In the genomic region with DNA sequence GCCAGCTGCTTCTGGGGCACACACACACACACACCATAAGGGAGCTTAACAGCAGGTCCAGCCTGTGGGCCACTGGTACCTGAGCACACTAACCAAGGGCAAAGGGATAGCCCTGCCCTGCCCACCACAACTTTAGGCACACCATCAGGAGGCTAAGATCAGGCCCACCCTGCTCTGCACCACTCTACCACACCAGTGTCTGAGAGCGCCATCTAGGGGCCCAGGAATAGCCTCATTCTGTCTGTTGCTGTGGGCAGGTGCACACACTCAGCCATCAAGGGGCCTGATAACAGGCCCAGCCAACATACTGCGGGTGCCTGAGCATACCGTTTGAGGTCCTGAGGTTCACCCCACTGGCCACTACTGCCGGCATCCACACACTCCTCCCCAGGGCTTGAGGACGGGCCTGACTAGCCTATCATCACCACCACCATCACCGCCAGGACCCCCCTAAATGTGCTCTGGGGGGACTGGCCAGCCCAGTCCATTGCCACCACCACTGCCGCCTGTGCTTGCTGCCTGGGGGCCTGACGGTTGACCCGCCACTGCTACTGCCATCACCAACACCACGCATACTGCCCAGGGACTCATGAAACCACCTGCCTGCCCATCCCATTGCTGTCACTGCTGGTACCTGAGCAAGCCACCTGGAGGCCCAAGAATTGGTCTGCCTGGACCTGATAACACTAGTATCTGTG, we compare ENCODE assay signal across 8 cellular contexts. TPM values are rescaled to one million over a fixed set of nuclear protein-coding genes. Genes with fewer than 3 reads are reported as not detected.
DNase-seq lines count a peak whose midpoint lies in the region; ATAC-seq and TF ChIP-seq lines count a peak whose summit lies in the region.

No MANE protein-coding gene starts in this region.

- no peak for DNase-seq in Right ventricle myocardium inferior (ENCODE audit: missing footprints)
- DNase-seq in cardiac septum (ENCODE audit: low spot score), result no peak
- peak; percentile 12 for DNase-seq in SHP77 treated with DMSO at 0.1 percent for 48 hours (lab: John Stamatoyannopoulos, UW)
- DNase-seq in activated naive CD8-positive, alpha-beta T cell treated with anti-CD3 and anti-CD28 coated beads, Interleukin-2, amount 50 U/mL, for 16 hours (ENCODE audit: low read depth, low spot score), result peak; percentile 41
- DNase-seq in mucosa of descending colon, result peak in 2 of 3 donors; percentile 41 to 46
- DNase-seq in suprapubic skin (ENCODE audit: low spot score in 2 of 2), result no peak
- no peak for DNase-seq in G401 (ENCODE audit: low spot score)

- H3K27ac ChIP-seq in suprapubic skin, result no peak overlapping the region

- H3K9me3 ChIP-seq in mucosa of descending colon (no peaks in the 10 kb centered on the region), suprapubic skin (no peaks in the 10 kb centered on the region)

- H3K36me3 ChIP-seq in mucosa of descending colon (ENCODE audit: low read depth) (no peaks in the 10 kb centered on the region), suprapubic skin (peaks cover 9% of the 10 kb centered on the region)

- ATAC-seq in Right ventricle myocardium inferior (peak; percentile 16), mucosa of descending colon (peak; percentile 65), GM21528 (IDR thresholded peaks at IDR 0.05; ENCODE audit: low FRiP score, unreplicated experiment) (no peak)

- TF ChIP-seq CTCF in mucosa of descending colon (IDR thresholded peaks at IDR 0.05) (peak; percentile 9), suprapubic skin (IDR thresholded peaks at IDR 0.05) (no peak)

- no peak for TF ChIP-seq EP300 in suprapubic skin (IDR thresholded peaks at IDR 0.05)

- H3K27me3 ChIP-seq in suprapubic skin, result no peaks in the 10 kb centered on the region

- TF ChIP-seq POLR2A in suprapubic skin (IDR thresholded peaks at IDR 0.05), result no peak

- H3K4me3 ChIP-seq in mucosa of descending colon (no peak overlapping the region), suprapubic skin (no peak overlapping the region)

- intact Hi-C loops in Right ventricle myocardium inferior (cut with DNase I) (no loop called here), cardiac septum (cut with DNase I) (no loop called here), mucosa of descending colon (cut with DNase I, micrococcal nuclease) (no loop called here)

- WGBS in suprapubic skin, result 100% methylated on average over 5 of the region's 10 CpGs

- H3K4me1 ChIP-seq in mucosa of descending colon (ENCODE audit: low read depth) (no peaks in the 10 kb centered on the region), suprapubic skin (no peaks in the 10 kb centered on the region)

- in situ Hi-C loops in G401 (cut with HindIII; ENCODE audit: low sequenced_read_pairs), result no loop called here

RNA-seq across cellular contexts. Expression of a gene that starts 31.3 kb away (rescaled TPM):
- total RNA-seq in Right ventricle myocardium inferior, result 26.7 TPM
- 27.0 TPM for total RNA-seq in cardiac septum
- 10 to 100 TPM; 20.4 to 25.3 (median 21.5) TPM for total RNA-seq in mucosa of descending colon
- 10 to 100 TPM; 18.3 to 57.5 (median 34.3) TPM for total RNA-seq in suprapubic skin
- total RNA-seq in G401 (2014; rRNA removed; shearing (Covaris generic)), result 74.3 and 107 TPM in 2 replicates

RNA-seq across cellular contexts. Expression of a gene that starts 31.4 kb away (rescaled TPM):
- 20.5 TPM for total RNA-seq in Right ventricle myocardium inferior
- 22.4 TPM for total RNA-seq in cardiac septum
- 10 to 100 TPM in 2 of 3 donors, 1 to 10 TPM in 1; 9.2 to 10.8 (median 10.5) TPM for total RNA-seq in mucosa of descending colon
- 10 to 100 TPM in 2 of 4 donors, 1 to 10 TPM in 2; 5.9 to 16.4 (median 9.1) TPM for total RNA-seq in suprapubic skin
- total RNA-seq in G401 (2014; rRNA removed; shearing (Covaris generic)), result 12.2 and 15.1 TPM in 2 replicates

Comparison
In these comparisons a context has a peak if more than half of its experiments do, and no peak if none do; other contexts are left out.
1. DNase-seq: peak in SHP77 treated with DMSO at 0.1 percent for 48 hours (single experiment), activated naive CD8-positive, alpha-beta T cell treated with anti-CD3 and anti-CD28 coated beads, Interleukin-2, amount 50 U/mL, for 16 hours (single experiment) and mucosa of descending colon (2 of 3); none in Right ventricle myocardium inferior (single experiment), cardiac septum (single experiment), suprapubic skin (0 of 2) and G401 (single experiment).